Comparison of ENCODE assay signal across 9 cellular contexts in genomic region chr5:40486437-40487270, GRCh38.
DNase-seq lines count a peak whose midpoint lies in the region; ATAC-seq, FAIRE-seq and TF ChIP-seq lines count a peak whose summit lies in the region.
"Had no signal": no experiment of that assay in that cellular context is flagged by ENCODE, and none has a peak within 500 bp of the region (broad histone marks: within the 10 kb centered on the region; RNA-seq: fewer than 3 reads in every experiment).

No MANE protein-coding gene starts in this region.

- DNase-seq in T-helper 2 cell (peak in 4 of 5 experiments; percentile 19 to 99 (median 40)), GM12878 (ENCODE audit: low read depth, low spot score) (peak; percentile 82), dedifferentiated amniotic fluid mesenchymal stem cell (ENCODE audit: extremely low spot score) (no peak), Right ventricle myocardium superior (no peak), GOT3 (lab: John Stamatoyannopoulos, UW) (no peak)
- peak; percentile 28 to 69 for DNase-seq in stimulated activated CD4-positive, alpha-beta T cell treated with anti-CD3 and anti-CD28 coated beads, Interleukin-4, amount 100 ng/mL, for 4 hours

- WGBS in GM12878 (ENCODE audit: insufficient coverage, insufficient replicate concordance, low lambda C conversion rate, missing lambda C conversion rate) = 34% methylated on average over 4 of the region's 4 CpGs

- SMC1A ChIA-PET in GM12878 (lab: Charles Lee; ENCODE audit: uncharacterized antibody, unreplicated experiment) = interaction anchor here (0.8 to 5.0 kb wide), 14 partner anchors 10 to 538 kb away, joined by 3 to 32 read pairs (median 4); no protein-coding TSS in a partner anchor

- H3K27ac ChIP-seq in GM12878 (ENCODE audit: control insufficient read depth, insufficient read depth) = peak overlapping the region; percentile 45; the same call in 1 of the 2 replicates
- H3K27ac ChIP-seq: SK-N-MC had no signal

- ATAC-seq in GM19324 (IDR thresholded peaks at IDR 0.05; ENCODE audit: low FRiP score, unreplicated experiment) (peak; percentile 30), HG03159 (IDR thresholded peaks at IDR 0.05; ENCODE audit: unreplicated experiment) (peak; percentile 53), GM12878 (peak; percentile 66), Right ventricle myocardium superior (ENCODE audit: poor library complexity) (no peak)

- peaks cover 46% of the 10 kb centered on the region for H3K4me1 ChIP-seq in GM12878 (ENCODE audit: control insufficient read depth, insufficient read depth, low read length)

- no peaks in the 10 kb centered on the region for H3K27me3 ChIP-seq in GM12878 (replicated peaks in 1 of 2; ENCODE audit: control insufficient read depth in 2 of 2, insufficient read depth in 2 of 2, low read length in 1 of 2)

- no peak for TF ChIP-seq CTCF in GM12878 (IDR thresholded peaks at IDR 0.05 in 2 of 3, conservative IDR thresholded peaks at IDR 0.05 in 1 of 3; ENCODE audit: control insufficient read depth in 2 of 3, extremely low read depth in 1 of 3, insufficient read depth in 1 of 3, low read depth in 3 of 3, low read length in 3 of 3)

- intact Hi-C loops in GM12878 (cut with micrococcal nuclease; ENCODE audit: unreplicated experiment) = loop anchor here (2.0 to 10.0 kb wide), 3 partner anchors 100 to 348 kb away; partner anchors contain the start of gene RPL37
- intact Hi-C loops in Right ventricle myocardium superior (cut with DNase I) = no loop called here

- RAD21 ChIA-PET in GM12878 (lab: Charles Lee; ENCODE audit: unreplicated experiment) = interaction anchor here (0.7 to 2.2 kb wide), 5 partner anchors 14 to 197 kb away, joined by 3 to 12 read pairs (median 6); no protein-coding TSS in a partner anchor

- no peaks in the 10 kb centered on the region for H3K36me3 ChIP-seq in GM12878 (ENCODE audit: control insufficient read depth in 2 of 2, insufficient read depth in 2 of 2, low read length in 1 of 2)

- H3K9me3 ChIP-seq in GM12878 (replicated peaks; ENCODE audit: control insufficient read depth, insufficient read depth, low read length) = no peaks in the 10 kb centered on the region

- POLR2A ChIA-PET in GM12878 (lab: Charles Lee) = interaction anchor here (1.4 to 2.4 kb wide), 2 partner anchors 11 to 45 kb away, joined by 3 to 10 read pairs; no protein-coding TSS in a partner anchor

- peak; percentile 73 to 89 for TF ChIP-seq EP300 in GM12878 (IDR thresholded peaks at IDR 0.05; ENCODE audit: borderline replicate concordance in 1 of 2, control insufficient read depth in 1 of 2, low read depth in 2 of 2, low read length in 2 of 2)

- no peaks in the 10 kb centered on the region for H4K20me1 ChIP-seq in GM12878 (ENCODE audit: control insufficient read depth, insufficient read depth)

- no peak overlapping the region; the same call in 1 of the 2 replicates for H3K4me3 ChIP-seq in GM12878
- H3K4me3 ChIP-seq: SK-N-MC had no signal

- no peak overlapping the region for H3K9ac ChIP-seq in GM12878 (ENCODE audit: control insufficient read depth, insufficient read depth, low read length)

- H3K4me2 ChIP-seq in GM12878 (ENCODE audit: control insufficient read depth, insufficient read depth) = peak overlapping the region; percentile 66

- in situ Hi-C loops in GM12878 (cut with MboI) = loop anchor here (5.0 to 10.0 kb wide), 3 partner anchors 91 to 348 kb away; partner anchors contain the start of gene RPL37

- FAIRE-seq in GM12878 (lab: Jason Lieb, UNC) = no peak

- CTCF ChIA-PET in GM12878 (lab: Yijun Ruan, JAX) = interaction anchor here (0.7 to 1.4 kb wide), 3 partner anchors 49 to 203 kb away, joined by 3 read pairs; no protein-coding TSS in a partner anchor

- TF ChIP-seq RAD21 in GM12878 (IDR thresholded peaks at IDR 0.05; ENCODE audit: insufficient read depth, low read depth, low read length) = no peak

- no TSS peak for BruUV-seq in GM12878 (replicated peaks; lab: Mats Ljungman, UMichigan)

- no peak for TF ChIP-seq POLR2A in GM12878 (IDR thresholded peaks at IDR 0.05; ENCODE audit: low read depth, low read length)

- H3K79me2 ChIP-seq in GM12878 (ENCODE audit: control insufficient read depth, insufficient read depth, low read length) = no peaks in the 10 kb centered on the region

- no peak overlapping the region for H2AFZ ChIP-seq in GM12878 (ENCODE audit: control insufficient read depth, low read depth, low read length)

TF ChIP-seq in GM12878, 131 proteins besides CTCF, POLR2A, EP300 and RAD21 (continues in another document):
- TF ChIP-seq, protein P1, sequence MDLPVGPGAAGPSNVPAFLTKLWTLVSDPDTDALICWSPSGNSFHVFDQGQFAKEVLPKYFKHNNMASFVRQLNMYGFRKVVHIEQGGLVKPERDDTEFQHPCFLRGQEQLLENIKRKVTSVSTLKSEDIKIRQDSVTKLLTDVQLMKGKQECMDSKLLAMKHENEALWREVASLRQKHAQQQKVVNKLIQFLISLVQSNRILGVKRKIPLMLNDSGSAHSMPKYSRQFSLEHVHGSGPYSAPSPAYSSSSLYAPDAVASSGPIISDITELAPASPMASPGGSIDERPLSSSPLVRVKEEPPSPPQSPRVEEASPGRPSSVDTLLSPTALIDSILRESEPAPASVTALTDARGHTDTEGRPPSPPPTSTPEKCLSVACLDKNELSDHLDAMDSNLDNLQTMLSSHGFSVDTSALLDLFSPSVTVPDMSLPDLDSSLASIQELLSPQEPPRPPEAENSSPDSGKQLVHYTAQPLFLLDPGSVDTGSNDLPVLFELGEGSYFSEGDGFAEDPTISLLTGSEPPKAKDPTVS (IDR thresholded peaks at IDR 0.05; ENCODE audit: low read depth, low read length) = no peak
- TF ChIP-seq HDAC2 (IDR thresholded peaks at IDR 0.05) = no peak
- TF ChIP-seq MXI1 (IDR thresholded peaks at IDR 0.05; ENCODE audit: low read depth, low read length) = no peak; the same call in 1 of the 2 replicates
- TF ChIP-seq SKIL (IDR thresholded peaks at IDR 0.05; ENCODE audit: low read depth, poor library complexity, severe bottlenecking) = peak; percentile 72
- TF ChIP-seq SUZ12 (IDR thresholded peaks at IDR 0.05; ENCODE audit: unreplicated experiment) = no peak
- no peak for TF ChIP-seq POLR2AphosphoS5 (IDR thresholded peaks at IDR 0.05; ENCODE audit: low read length)
- TF ChIP-seq, protein P2, sequence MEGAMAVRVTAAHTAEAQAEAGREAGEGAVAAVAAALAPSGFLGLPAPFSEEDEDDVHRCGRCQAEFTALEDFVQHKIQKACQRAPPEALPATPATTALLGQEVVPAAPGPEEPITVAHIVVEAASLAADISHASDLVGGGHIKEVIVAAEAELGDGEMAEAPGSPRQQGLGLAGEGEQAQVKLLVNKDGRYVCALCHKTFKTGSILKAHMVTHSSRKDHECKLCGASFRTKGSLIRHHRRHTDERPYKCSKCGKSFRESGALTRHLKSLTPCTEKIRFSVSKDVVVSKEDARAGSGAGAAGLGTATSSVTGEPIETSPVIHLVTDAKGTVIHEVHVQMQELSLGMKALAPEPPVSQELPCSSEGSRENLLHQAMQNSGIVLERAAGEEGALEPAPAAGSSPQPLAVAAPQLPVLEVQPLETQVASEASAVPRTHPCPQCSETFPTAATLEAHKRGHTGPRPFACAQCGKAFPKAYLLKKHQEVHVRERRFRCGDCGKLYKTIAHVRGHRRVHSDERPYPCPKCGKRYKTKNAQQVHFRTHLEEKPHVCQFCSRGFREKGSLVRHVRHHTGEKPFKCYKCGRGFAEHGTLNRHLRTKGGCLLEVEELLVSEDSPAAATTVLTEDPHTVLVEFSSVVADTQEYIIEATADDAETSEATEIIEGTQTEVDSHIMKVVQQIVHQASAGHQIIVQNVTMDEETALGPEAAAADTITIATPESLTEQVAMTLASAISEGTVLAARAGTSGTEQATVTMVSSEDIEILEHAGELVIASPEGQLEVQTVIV (IDR thresholded peaks at IDR 0.05; ENCODE audit: borderline replicate concordance, partially characterized antibody) = no peak
- TF ChIP-seq NFXL1 (IDR thresholded peaks at IDR 0.05; ENCODE audit: borderline replicate concordance) = no peak
- no peak for TF ChIP-seq ZNF274 (IDR thresholded peaks at IDR 0.05; ENCODE audit: insufficient read depth, insufficient read length)
- TF ChIP-seq MYC (IDR thresholded peaks at IDR 0.05; ENCODE audit: insufficient read depth, insufficient read length, insufficient replicate concordance, low read length, severe bottlenecking) = no peak
- no peak for TF ChIP-seq NR2C2 (IDR thresholded peaks at IDR 0.05; ENCODE audit: borderline replicate concordance, control insufficient read depth, insufficient read length, low read depth)
- no peak for TF ChIP-seq SREBF1 (IDR thresholded peaks at IDR 0.05; ENCODE audit: low read length)
- no peak for TF ChIP-seq YY1 (IDR thresholded peaks at IDR 0.05; ENCODE audit: low read depth, low read length)
- peak; percentile 88 for TF ChIP-seq RELB (IDR thresholded peaks at IDR 0.05; ENCODE audit: low read depth)

Comparison
In these comparisons a context has a peak if more than half of its experiments do, and no peak if none do; other contexts are left out.
1. DNase-seq: peak in T-helper 2 cell (4 of 5), GM12878 (single experiment) and stimulated activated CD4-positive, alpha-beta T cell treated with anti-CD3 and anti-CD28 coated beads, Interleukin-4, amount 100 ng/mL, for 4 hours (2 of 2); none in dedifferentiated amniotic fluid mesenchymal stem cell (single experiment), Right ventricle myocardium superior (single experiment) and GOT3 (single experiment).